Comparison of ENCODE assay signal across 8 cellular contexts in genomic region chr11:119148855-119149370, GRCh38. TPM values are rescaled to one million over a fixed set of nuclear protein-coding genes. Genes with fewer than 3 reads are reported as not detected.
DNase-seq lines count a peak whose midpoint lies in the region; ATAC-seq and TF ChIP-seq lines count a peak whose summit lies in the region.

Gene ABCG4 (plus strand): TSS chr11:119149052. CDS start chr11:119149966, 914 bp downstream.

- H3K27ac ChIP-seq in IMR-90 (ENCODE audit: insufficient read depth, low read length) (no peak within 1 kb of the TSS), prostate gland (no peak within 1 kb of the TSS)

- no peaks in the 10 kb centered on the region; the same call in 1 of the 2 replicates for H3K9me1 ChIP-seq in IMR-90 (ENCODE audit: insufficient read depth, low read length)

- H2BK120ac ChIP-seq in IMR-90 (ENCODE audit: low read depth, low read length) = no peak within 1 kb of the TSS

- H3K56ac ChIP-seq in IMR-90 (ENCODE audit: extremely low read depth, insufficient read depth, low read length) = no peak within 1 kb of the TSS

- 0 out of 2 replicates have a peak, but pooled peaks cover 2% of the 10 kb centered on the region for H3K4me1 ChIP-seq in IMR-90 (ENCODE audit: control insufficient read depth, insufficient read depth, low read length)
- H3K4me1 ChIP-seq in prostate gland (replicated peaks) = no peaks in the 10 kb centered on the region

- peak within 1 kb of the TSS; percentile 51; the same call in 1 of the 2 replicates for H3K9ac ChIP-seq in IMR-90 (ENCODE audit: low read depth, low read length)

- H2AK5ac ChIP-seq in IMR-90 (ENCODE audit: low read depth, low read length) = no peak within 1 kb of the TSS

- H3K36me3 Mint-ChIP-seq in activated T-helper 1 cell treated with anti-CD3 and anti-CD28 coated beads, Interleukin-12 subunit alpha, Interleukin-12 subunit beta, Interleukin-2, Interleukin-4 antibody, amounts not matched to agents 30 ng/mL and 10 ng/mL and 1 ng/mL, durations not matched to agents 14 hours and 24 hours and 36 hours (ENCODE audit: low read depth) = no peaks in the 10 kb centered on the region

- TF ChIP-seq RAD21 in IMR-90 (IDR thresholded peaks at IDR 0.05; ENCODE audit: low read length) = no peak

- no peak within 1 kb of the TSS for H4K5ac ChIP-seq in IMR-90 (ENCODE audit: low read depth, low read length)

- H3K14ac ChIP-seq in IMR-90 (replicated peaks; ENCODE audit: low read depth, low read length) = peak within 1 kb of the TSS; percentile 74; the same call in 1 of the 2 replicates

- WGBS in IMR-90 (ENCODE audit: extremely low coverage in 2 of 2, insufficient read length in 1 of 2), 2 experiments = 3% methylated on average over 11 of the region's 58 CpGs; no CpG with 5 or more reads in 1 of the 2 experiments
- under 1% methylated on average over 39 of the region's 58 CpGs for WGBS in prostate gland

- peaks cover 13% of the 10 kb centered on the region for H3K4me1 Mint-ChIP-seq in activated T-helper 1 cell treated with anti-CD3 and anti-CD28 coated beads, Interleukin-12 subunit alpha, Interleukin-12 subunit beta, Interleukin-2, Interleukin-4 antibody, amounts not matched to agents 30 ng/mL and 10 ng/mL and 1 ng/mL, durations not matched to agents 14 hours and 24 hours and 36 hours (ENCODE audit: low read depth)

- H2BK15ac ChIP-seq in IMR-90 (ENCODE audit: low read depth, low read length) = no peak within 1 kb of the TSS

- H2BK20ac ChIP-seq in IMR-90 (ENCODE audit: low read depth, low read length) = no peak within 1 kb of the TSS

- H3K4me3 ChIP-seq in BJ (ENCODE audit: low read depth, low read length) (peak within 1 kb of the TSS; percentile 54), IMR-90 (ENCODE audit: insufficient read depth, low read depth, low read length) (peak within 1 kb of the TSS; percentile 66), prostate gland (peak within 1 kb of the TSS; percentile 41 to 50)

- peaks cover 62% of the 10 kb centered on the region for H3K27me3 Mint-ChIP-seq in activated T-helper 1 cell treated with anti-CD3 and anti-CD28 coated beads, Interleukin-12 subunit alpha, Interleukin-12 subunit beta, Interleukin-2, Interleukin-4 antibody, amounts not matched to agents 30 ng/mL and 10 ng/mL and 1 ng/mL, durations not matched to agents 14 hours and 24 hours and 36 hours (ENCODE audit: insufficient read depth)

- no peaks in the 10 kb centered on the region for H3K9me3 Mint-ChIP-seq in activated T-helper 1 cell treated with anti-CD3 and anti-CD28 coated beads, Interleukin-12 subunit alpha, Interleukin-12 subunit beta, Interleukin-2, Interleukin-4 antibody, amounts not matched to agents 30 ng/mL and 10 ng/mL and 1 ng/mL, durations not matched to agents 14 hours and 24 hours and 36 hours

- 0 out of 2 replicates have a peak within 1 kb of the TSS, but pooled peaks have one; percentile 38 for H3K4ac ChIP-seq in IMR-90 (ENCODE audit: low read depth, low read length)

- intact Hi-C loops in IMR-90 (cut with micrococcal nuclease) = loop anchor here (5.0 kb wide), 2 partner anchors 173 to 188 kb away; no protein-coding TSS in a partner anchor
- intact Hi-C loops in activated T-helper 1 cell treated with anti-CD3 and anti-CD28 coated beads, Interleukin-12 subunit alpha, Interleukin-12 subunit beta, Interleukin-2, Interleukin-4 antibody, amounts not matched to agents 30 ng/mL and 10 ng/mL and 1 ng/mL, durations not matched to agents 14 hours and 24 hours and 36 hours (cut with micrococcal nuclease) = no loop called here
- intact Hi-C loops in Right ventricle myocardium superior (cut with DNase I) = loop anchor here (5.0 to 10.0 kb wide), 2 partner anchors 48 to 176 kb away; no protein-coding TSS in a partner anchor
- intact Hi-C loops in prostate gland (cut with DNase I) = no loop called here

- BruUV-seq in IMR-90 (replicated peaks; lab: Mats Ljungman, UMichigan) = no TSS peak

- H4K20me1 ChIP-seq in IMR-90 (ENCODE audit: insufficient read depth, low read length) = no peaks in the 10 kb centered on the region

- POLR2A ChIA-PET in BJ (lab: Charles Lee) (interaction anchor here (0.9 kb wide), 1 partner anchor 53 kb away, joined by 3 read pairs; a partner anchor contains a TSS), IMR-90 (lab: Charles Lee; ENCODE audit: unreplicated experiment) (no interaction called here)

- DNase-seq in BJ (ENCODE audit: low read depth) (no peak), IMR-90 (no peak), Right ventricle myocardium superior (peak; percentile 53), prostate gland (ENCODE audit: low spot score) (no peak), HT-29 (ENCODE audit: low spot score) (no peak), SHP77 treated with DMSO at 0.1 percent for 48 hours (lab: John Stamatoyannopoulos, UW) (no peak), occipital lobe (lab: John Stamatoyannopoulos, UW) (no peak)
- peak; percentile 16 for DNase-seq in activated T-helper 1 cell treated with anti-CD3 and anti-CD28 coated beads, Interleukin-12 subunit alpha, Interleukin-12 subunit beta, Interleukin-2, Interleukin-4 antibody, amounts not matched to agents 30 ng/mL and 10 ng/mL and 1 ng/mL, durations not matched to agents 14 hours and 24 hours and 36 hours (ENCODE audit: low spot score)

- H3K9me3 ChIP-seq in IMR-90 (ENCODE audit: control insufficient read depth, insufficient read depth, low read length) (no peaks in the 10 kb centered on the region), prostate gland (no peaks in the 10 kb centered on the region)

- no peak within 1 kb of the TSS for H3K27ac Mint-ChIP-seq in activated T-helper 1 cell treated with anti-CD3 and anti-CD28 coated beads, Interleukin-12 subunit alpha, Interleukin-12 subunit beta, Interleukin-2, Interleukin-4 antibody, amounts not matched to agents 30 ng/mL and 10 ng/mL and 1 ng/mL, durations not matched to agents 14 hours and 24 hours and 36 hours

- H2BK5ac ChIP-seq in IMR-90 (ENCODE audit: low read depth, low read length, poor library complexity, severe bottlenecking) = no peak within 1 kb of the TSS

- peak within 1 kb of the TSS; percentile 97 for H2AFZ ChIP-seq in IMR-90 (replicated peaks; ENCODE audit: low read length, poor library complexity)

- dilution Hi-C loops in IMR-90 (cut with HindIII; ENCODE audit: low sequenced_read_pairs, unreplicated experiment) = no loop called here

- no peaks in the 10 kb centered on the region for H3K79me1 ChIP-seq in IMR-90 (ENCODE audit: low read depth in 1 of 2, low read length in 2 of 2)

- peak within 1 kb of the TSS; percentile 96 for H3K4me2 ChIP-seq in IMR-90 (ENCODE audit: low read depth, low read length)

- H3K4me3 Mint-ChIP-seq in activated T-helper 1 cell treated with anti-CD3 and anti-CD28 coated beads, Interleukin-12 subunit alpha, Interleukin-12 subunit beta, Interleukin-2, Interleukin-4 antibody, amounts not matched to agents 30 ng/mL and 10 ng/mL and 1 ng/mL, durations not matched to agents 14 hours and 24 hours and 36 hours = peak within 1 kb of the TSS; percentile 64

- CTCF ChIA-PET in BJ (lab: Yijun Ruan, JAX) (interaction anchor here (0.6 to 2.4 kb wide), 4 partner anchors 8 to 48 kb away, joined by 3 to 12 read pairs (median 6); no protein-coding TSS in a partner anchor), IMR-90 (lab: Yijun Ruan, JAX) (no interaction called here)

- no peak within 1 kb of the TSS for H4K91ac ChIP-seq in IMR-90 (ENCODE audit: insufficient read depth, low read depth, low read length)

- H2AK9ac ChIP-seq in IMR-90 (replicated peaks; ENCODE audit: low read depth, low read length, poor library complexity) = no peak within 1 kb of the TSS

- H3K27me3 ChIP-seq in BJ (ENCODE audit: control insufficient read depth, insufficient read depth, low read length) (peaks cover 17% of the 10 kb centered on the region), IMR-90 (ENCODE audit: control insufficient read depth, insufficient read depth, low read length) (peaks cover 48% of the 10 kb centered on the region), prostate gland (replicated peaks; ENCODE audit: insufficient read depth) (no peaks in the 10 kb centered on the region)

- TF ChIP-seq POLR2A in IMR-90 (IDR thresholded peaks at IDR 0.05; ENCODE audit: low read depth, low read length) = no peak
- no peak for TF ChIP-seq POLR2A in prostate gland (IDR thresholded peaks at IDR 0.05)

- H4K8ac ChIP-seq in IMR-90 (ENCODE audit: low read depth in 2 of 2, low read length in 2 of 2) = peak within 1 kb of the TSS in 1 of 2 experiments; percentile 13; a peak in 1 of 4 replicates

- TF ChIP-seq CTCF in BJ (IDR thresholded peaks at IDR 0.05; ENCODE audit: insufficient read depth, low read depth, low read length) = no peak
- no peak for TF ChIP-seq CTCF in IMR-90 (conservative IDR thresholded peaks at IDR 0.05; ENCODE audit: low read depth, low read length)
- TF ChIP-seq CTCF in prostate gland (IDR thresholded peaks at IDR 0.05) = no peak

- H3K23ac ChIP-seq in IMR-90 (ENCODE audit: low read depth, low read length) = peak within 1 kb of the TSS; percentile 72

- H3K36me3 ChIP-seq in BJ (ENCODE audit: control insufficient read depth, insufficient read depth, low read length) = no peaks in the 10 kb centered on the region
- no peaks in the 10 kb centered on the region for H3K36me3 ChIP-seq in IMR-90 (ENCODE audit: control insufficient read depth, insufficient read depth, low read length)
- no peaks in the 10 kb centered on the region for H3K36me3 ChIP-seq in prostate gland

- ATAC-seq in IMR-90 (ENCODE audit: low read depth) (peak; percentile 72), Right ventricle myocardium superior (ENCODE audit: poor library complexity) (peak; percentile 76)

- in situ Hi-C loops in IMR-90 (cut with MboI; ENCODE audit: low sequenced_read_pairs) = no loop called here

- no peak within 1 kb of the TSS; the same call in 1 of the 2 replicates for H3K18ac ChIP-seq in IMR-90 (ENCODE audit: low read depth, low read length)

TF ChIP-seq in IMR-90, 13 proteins besides CTCF, POLR2A, EP300 and RAD21:
- TF ChIP-seq SMC3 (IDR thresholded peaks at IDR 0.05; ENCODE audit: low read depth, low read length) = no peak
- TF ChIP-seq FOS (IDR thresholded peaks at IDR 0.05; ENCODE audit: low read depth, low read length) = no peak
- TF ChIP-seq NFE2L2 (IDR thresholded peaks at IDR 0.05; ENCODE audit: low read depth, low read length) = no peak
- peak; percentile 18; the same call in 1 of the 2 replicates for TF ChIP-seq MAZ (IDR thresholded peaks at IDR 0.05; ENCODE audit: borderline replicate concordance, low read depth, low read length)

RNA-seq across cellular contexts. Expression of gene ABCG4, which starts in this region (rescaled TPM):
- polyA plus RNA-seq in BJ (2011; rRNA removed) = 0.06 and 0.17 TPM in 2 replicates
- 0.05 TPM in 1 of 2 replicates, not detected in the other for polyA minus RNA-seq in BJ (2011; rRNA and poly(A)+ RNA removed)
- under 0.01 TPM in 2 replicates for total RNA-seq in IMR-90 (2012; rRNA removed)
- polyA plus RNA-seq in IMR-90 (2012; rRNA removed) = 0.20 and 0.26 TPM in 2 replicates
- polyA plus RNA-seq in IMR-90 (2012; cell fraction: cytosol; rRNA removed) = 0.12 and 0.19 TPM in 2 replicates
- polyA plus RNA-seq in IMR-90 (2012; cell fraction: nucleus; rRNA removed; ENCODE audit: low replicate concordance) = 0.73 and 0.85 TPM in 2 replicates
- total RNA-seq in activated T-helper 1 cell treated with anti-CD3 and anti-CD28 coated beads, Interleukin-12 subunit alpha, Interleukin-12 subunit beta, Interleukin-2, Interleukin-4 antibody, amounts not matched to agents 30 ng/mL and 10 ng/mL and 1 ng/mL, durations not matched to agents 14 hours and 24 hours and 36 hours = 0.07 TPM in 1 of 2 replicates, not detected in the other
- 1.5 TPM for total RNA-seq in Right ventricle myocardium superior
- under 1 TPM in 1 of 2 donors, not detected in 1; 0.85 TPM for total RNA-seq in prostate gland
- total RNA-seq in HT-29 (2014; rRNA removed; shearing (Covaris generic)) = not detected in 2 replicates
- 2.5 TPM for total RNA-seq in occipital lobe

Comparison
In these comparisons a context has a peak if more than half of its experiments do, and no peak if none do; other contexts are left out.
1. Peak in ATAC-seq, H3K4me3 ChIP-seq, H3K9ac ChIP-seq and H3K4me2 ChIP-seq in IMR-90; RNA of the gene not detected or under 1 TPM.
2. Peak in DNase-seq in activated T-helper 1 cell treated with anti-CD3 and anti-CD28 coated beads, Interleukin-12 subunit alpha, Interleukin-12 subunit beta, Interleukin-2, Interleukin-4 antibody, amounts not matched to agents 30 ng/mL and 10 ng/mL and 1 ng/mL, durations not matched to agents 14 hours and 24 hours and 36 hours; RNA of the gene not detected or under 1 TPM.
3. intact Hi-C loops: an anchor here in IMR-90 (5.0 kb wide) and Right ventricle myocardium superior (5.0 to 10.0 kb wide); none called in activated T-helper 1 cell treated with anti-CD3 and anti-CD28 coated beads, Interleukin-12 subunit alpha, Interleukin-12 subunit beta, Interleukin-2, Interleukin-4 antibody, amounts not matched to agents 30 ng/mL and 10 ng/mL and 1 ng/mL, durations not matched to agents 14 hours and 24 hours and 36 hours and prostate gland.